20 cellular contexts compared by ENCODE assay signal in the genomic region with DNA sequence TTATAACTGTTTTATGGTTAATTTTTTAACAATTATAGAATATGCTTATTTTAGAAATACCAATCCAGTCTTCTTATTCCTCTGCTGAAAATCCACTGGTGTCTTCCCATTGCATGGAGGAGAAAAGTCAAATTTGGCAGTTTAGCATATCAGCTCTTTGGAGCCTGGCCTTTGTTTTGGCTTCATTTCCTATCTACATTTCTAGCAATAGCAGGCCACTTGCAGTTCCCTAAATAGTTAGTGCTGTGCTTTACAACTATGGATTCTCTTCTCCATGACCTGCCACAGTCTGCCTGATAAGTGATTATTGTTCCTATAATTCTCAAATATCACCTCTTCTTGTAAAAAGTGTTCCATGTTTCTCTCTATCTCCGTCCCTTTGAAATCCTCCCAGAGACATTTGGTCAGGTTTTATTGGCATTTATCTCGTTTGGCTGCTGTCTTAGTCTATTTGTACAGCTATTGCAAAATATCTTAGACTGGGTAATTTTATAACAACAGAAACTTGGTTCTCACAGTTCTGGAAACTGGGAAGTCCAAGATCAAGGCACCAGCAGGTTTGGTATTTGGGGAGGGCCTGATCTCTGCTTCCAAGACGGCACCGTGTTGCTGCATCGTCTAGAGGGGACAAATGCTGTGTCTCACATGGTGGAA. TPM values are rescaled to one million over a fixed set of nuclear protein-coding genes. Genes with fewer than 3 reads are reported as not detected.
DNase-seq lines count a peak whose midpoint lies in the region; ATAC-seq and TF ChIP-seq lines count a peak whose summit lies in the region.
"Had no signal": no experiment of that assay in that cellular context is flagged by ENCODE, and none has a peak within 500 bp of the region (broad histone marks: within the 10 kb centered on the region; RNA-seq: fewer than 3 reads in every experiment).

No MANE protein-coding gene starts in this region.

- H3K27ac ChIP-seq in right atrium auricular region (peak overlapping the region in 1 of 2 donors; percentile 47), heart right ventricle (peak overlapping the region in 5 of 10 donors; percentile 41 to 77 (median 68)), prostate gland (peak overlapping the region; percentile 10 to 36)
- H3K27ac ChIP-seq: A549 had no signal

- TF ChIP-seq CTCF in right atrium auricular region (IDR thresholded peaks at IDR 0.05) (no peak), heart right ventricle (IDR thresholded peaks at IDR 0.05) (no peak), prostate gland (IDR thresholded peaks at IDR 0.05) (no peak), GM13977 (IDR thresholded peaks at IDR 0.05; ENCODE audit: extremely low read depth, insufficient read depth, missing control alignments) (no peak)

- H3K27me3 ChIP-seq in right atrium auricular region (no peaks in the 10 kb centered on the region), heart right ventricle (no peaks in the 10 kb centered on the region), prostate gland (replicated peaks; ENCODE audit: insufficient read depth) (no peaks in the 10 kb centered on the region)
- H3K27me3 ChIP-seq: BE2C had no signal

- H3K4me1 ChIP-seq in right atrium auricular region (peaks cover 0 to 4% of the 10 kb centered on the region in 2 donors), heart right ventricle (peaks cover 0 to 14% (median 7%) of the 10 kb centered on the region in 9 donors), prostate gland (replicated peaks) (no peaks in the 10 kb centered on the region)
- H3K4me1 ChIP-seq: A549, BE2C had no signal

- in situ Hi-C loops in GM13977 (cut with MboI; ENCODE audit: low pct_unique_long_range_greater_than_20kb, low sequenced_read_pairs, unreplicated experiment), result no loop called here

- no peaks in the 10 kb centered on the region for H3K36me3 ChIP-seq in right atrium auricular region
- H3K36me3 ChIP-seq in heart right ventricle, result no peaks in the 10 kb centered on the region
- no peaks in the 10 kb centered on the region for H3K36me3 ChIP-seq in prostate gland
- H3K36me3 ChIP-seq: BE2C had no signal

- no peaks in the 10 kb centered on the region for H3K9me3 ChIP-seq in right atrium auricular region
- H3K9me3 ChIP-seq in heart right ventricle, result peaks cover 0 to 4% (median 0%) of the 10 kb centered on the region in 11 donors
- no peaks in the 10 kb centered on the region for H3K9me3 ChIP-seq in prostate gland
- H3K9me3 ChIP-seq: A549, BE2C, SK-N-SH had no signal

- 73 to 74% methylated on average over 5 of the region's 5 CpGs for WGBS in heart right ventricle, 2 donors
- 34% methylated on average over 5 of the region's 5 CpGs for WGBS in prostate gland

- TF ChIP-seq POLR2A in prostate gland (IDR thresholded peaks at IDR 0.05), result no peak

- intact Hi-C loops in Right ventricle myocardium superior (cut with DNase I), result loop anchor here (5.0 kb wide), 1 partner anchor 49 kb away; no protein-coding TSS in a partner anchor
- intact Hi-C loops in heart right ventricle (cut with DNase I), result no loop called here
- intact Hi-C loops in prostate gland (cut with DNase I), result no loop called here

- DNase-seq in Right ventricle myocardium superior, result no peak
- no peak for DNase-seq in right atrium auricular region (ENCODE audit: low spot score)
- DNase-seq in OCI-M1 (lab: John Stamatoyannopoulos, UW), result peak; percentile 4
- DNase-seq in heart right ventricle, result no peak
- DNase-seq in prostate gland (ENCODE audit: low spot score), result no peak
- no peak for DNase-seq in GM13977 (ENCODE audit: low spot score)
- DNase-seq: BE2C; CD4-positive, alpha-beta T cell; COR-L47; DMS79; Karpas-422; NCI-H1092; NCI-H1436; NCI-H187 treated with DMSO at 0.1 percent for 48 hours; NCI-H774; SHP77 had no signal

- H3K4me3 ChIP-seq in right atrium auricular region (no peak overlapping the region), heart right ventricle (no peak overlapping the region), prostate gland (no peak overlapping the region)
- H3K4me3 ChIP-seq: A549 had no signal

- peak; percentile 88 for ATAC-seq in Right ventricle myocardium superior (ENCODE audit: poor library complexity)
- peak in 5 of 8 donors; percentile 47 to 81 (median 70) for ATAC-seq in heart right ventricle
- ATAC-seq in HG03095 (IDR thresholded peaks at IDR 0.05; ENCODE audit: unreplicated experiment), result no peak
- no peak for ATAC-seq in SK-N-SH treated with all-trans-retinoic acid at 6 μM for 48 hours

TF ChIP-seq in SK-N-SH treated with all-trans-retinoic acid at 6 μM for 48 hours, 23 proteins besides CTCF, POLR2A, EP300 and RAD21:
- no peak for TF ChIP-seq ZNF70 (CRISPR knock-in tag; IDR thresholded peaks at IDR 0.05)
- TF ChIP-seq SNAI2 (CRISPR knock-in tag; IDR thresholded peaks at IDR 0.05), result no peak
- TF ChIP-seq ZC3H10 (CRISPR knock-in tag; IDR thresholded peaks at IDR 0.05), result no peak
- TF ChIP-seq, protein P1, sequence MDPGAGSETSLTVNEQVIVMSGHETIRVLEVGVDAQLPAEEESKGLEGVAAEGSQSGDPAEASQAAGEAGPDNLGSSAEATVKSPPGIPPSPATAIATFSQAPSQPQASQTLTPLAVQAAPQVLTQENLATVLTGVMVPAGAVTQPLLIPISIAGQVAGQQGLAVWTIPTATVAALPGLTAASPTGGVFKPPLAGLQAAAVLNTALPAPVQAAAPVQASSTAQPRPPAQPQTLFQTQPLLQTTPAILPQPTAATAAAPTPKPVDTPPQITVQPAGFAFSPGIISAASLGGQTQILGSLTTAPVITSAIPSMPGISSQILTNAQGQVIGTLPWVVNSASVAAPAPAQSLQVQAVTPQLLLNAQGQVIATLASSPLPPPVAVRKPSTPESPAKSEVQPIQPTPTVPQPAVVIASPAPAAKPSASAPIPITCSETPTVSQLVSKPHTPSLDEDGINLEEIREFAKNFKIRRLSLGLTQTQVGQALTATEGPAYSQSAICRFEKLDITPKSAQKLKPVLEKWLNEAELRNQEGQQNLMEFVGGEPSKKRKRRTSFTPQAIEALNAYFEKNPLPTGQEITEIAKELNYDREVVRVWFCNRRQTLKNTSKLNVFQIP (CRISPR knock-in tag; IDR thresholded peaks at IDR 0.05; ENCODE audit: borderline replicate concordance, low read depth), result no peak
- TF ChIP-seq ZFP3 (CRISPR knock-in tag; IDR thresholded peaks at IDR 0.05), result no peak
- TF ChIP-seq GLIS3 (CRISPR knock-in tag; IDR thresholded peaks at IDR 0.05), result no peak
- TF ChIP-seq PPARA (CRISPR knock-in tag; IDR thresholded peaks at IDR 0.05; ENCODE audit: borderline replicate concordance), result no peak
- TF ChIP-seq, protein P2, sequence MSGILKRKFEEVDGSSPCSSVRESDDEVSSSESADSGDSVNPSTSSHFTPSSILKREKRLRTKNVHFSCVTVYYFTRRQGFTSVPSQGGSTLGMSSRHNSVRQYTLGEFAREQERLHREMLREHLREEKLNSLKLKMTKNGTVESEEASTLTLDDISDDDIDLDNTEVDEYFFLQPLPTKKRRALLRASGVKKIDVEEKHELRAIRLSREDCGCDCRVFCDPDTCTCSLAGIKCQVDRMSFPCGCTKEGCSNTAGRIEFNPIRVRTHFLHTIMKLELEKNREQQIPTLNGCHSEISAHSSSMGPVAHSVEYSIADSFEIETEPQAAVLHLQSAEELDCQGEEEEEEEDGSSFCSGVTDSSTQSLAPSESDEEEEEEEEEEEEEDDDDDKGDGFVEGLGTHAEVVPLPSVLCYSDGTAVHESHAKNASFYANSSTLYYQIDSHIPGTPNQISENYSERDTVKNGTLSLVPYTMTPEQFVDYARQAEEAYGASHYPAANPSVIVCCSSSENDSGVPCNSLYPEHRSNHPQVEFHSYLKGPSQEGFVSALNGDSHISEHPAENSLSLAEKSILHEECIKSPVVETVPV (CRISPR knock-in tag; IDR thresholded peaks at IDR 0.05), result no peak
- TF ChIP-seq ISL1 (CRISPR knock-in tag; IDR thresholded peaks at IDR 0.05), result no peak
- no peak for TF ChIP-seq TCF4 (CRISPR knock-in tag; IDR thresholded peaks at IDR 0.05; ENCODE audit: borderline replicate concordance)
- TF ChIP-seq, protein P3, sequence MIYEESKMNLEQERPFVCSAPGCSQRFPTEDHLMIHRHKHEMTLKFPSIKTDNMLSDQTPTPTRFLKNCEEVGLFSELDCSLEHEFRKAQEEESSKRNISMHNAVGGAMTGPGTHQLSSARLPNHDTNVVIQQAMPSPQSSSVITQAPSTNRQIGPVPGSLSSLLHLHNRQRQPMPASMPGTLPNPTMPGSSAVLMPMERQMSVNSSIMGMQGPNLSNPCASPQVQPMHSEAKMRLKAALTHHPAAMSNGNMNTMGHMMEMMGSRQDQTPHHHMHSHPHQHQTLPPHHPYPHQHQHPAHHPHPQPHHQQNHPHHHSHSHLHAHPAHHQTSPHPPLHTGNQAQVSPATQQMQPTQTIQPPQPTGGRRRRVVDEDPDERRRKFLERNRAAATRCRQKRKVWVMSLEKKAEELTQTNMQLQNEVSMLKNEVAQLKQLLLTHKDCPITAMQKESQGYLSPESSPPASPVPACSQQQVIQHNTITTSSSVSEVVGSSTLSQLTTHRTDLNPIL (CRISPR knock-in tag; IDR thresholded peaks at IDR 0.05; ENCODE audit: low read depth), result no peak
- no peak for TF ChIP-seq ESRRG (CRISPR knock-in tag; IDR thresholded peaks at IDR 0.05)
- no peak for TF ChIP-seq ZFP30 (CRISPR knock-in tag; IDR thresholded peaks at IDR 0.05)
- TF ChIP-seq BACH2 (CRISPR knock-in tag; IDR thresholded peaks at IDR 0.05; ENCODE audit: borderline replicate concordance), result no peak

RNA-seq across cellular contexts. Expression of a gene that starts 8.2 kb away (rescaled TPM):
- total RNA-seq in Right ventricle myocardium superior, result 6.5 TPM
- total RNA-seq in right atrium auricular region, result 10 to 100 TPM; 13.7 to 24.2 TPM
- total RNA-seq in heart right ventricle, result 10 to 100 TPM in 6 of 10 donors, 1 to 10 TPM in 4; 7.0 to 13.6 (median 10.3) TPM
- 1 to 10 TPM; 2.9 to 9.5 TPM for polyA plus RNA-seq in heart right ventricle
- total RNA-seq in prostate gland, result 10 to 100 TPM; 26.8 to 34.9 TPM

Comparison
In these comparisons a context has a peak if more than half of its experiments do, and no peak if none do; other contexts are left out.
1. ATAC-seq: peak in Right ventricle myocardium superior (single experiment) and heart right ventricle (5 of 8); none in HG03095 (single experiment) and SK-N-SH treated with all-trans-retinoic acid at 6 μM for 48 hours (single experiment).